ENCODE assay signal across 24 cellular contexts in genomic region chr7:45140827-45141226, GRCh38. TPM values are rescaled to one million over a fixed set of nuclear protein-coding genes. Genes with fewer than 3 reads are reported as not detected.
DNase-seq lines count a peak whose midpoint lies in the region; ATAC-seq, FAIRE-seq and TF ChIP-seq lines count a peak whose summit lies in the region.
"Had no signal": no experiment of that assay in that cellular context is flagged by ENCODE, and none has a peak within 500 bp of the region (broad histone marks: within the 10 kb centered on the region; RNA-seq: fewer than 3 reads in every experiment).

No MANE protein-coding gene starts in this region.

- CTCF ChIA-PET in activated CD8-positive, alpha-beta T cell treated with anti-CD3 and anti-CD28 coated beads for 36 hours (lab: Charles Lee) = no interaction called here

- ATAC-seq in GM19351 (IDR thresholded peaks at IDR 0.05; ENCODE audit: unreplicated experiment) = peak; percentile 46
- no peak for ATAC-seq in activated CD8-positive, alpha-beta T cell treated with anti-CD3 and anti-CD28 coated beads for 36 hours
- ATAC-seq: lower lobe of right lung had no signal

- no peaks in the 10 kb centered on the region for H3K36me3 Mint-ChIP-seq in activated CD8-positive, alpha-beta T cell treated with anti-CD3 and anti-CD28 coated beads for 36 hours (ENCODE audit: low read depth)
- H3K36me3 Mint-ChIP-seq in HFFc6 (ENCODE audit: low read depth) = no peaks in the 10 kb centered on the region
- H3K36me3 Mint-ChIP-seq: activated naive CD4-positive, alpha-beta T cell treated with anti-CD3 and anti-CD28 coated beads, Interleukin-2, amount 50 U/mL, for 24 hours had no signal

- DNase-seq in GF-D8 (lab: John Stamatoyannopoulos, UW) = peak; percentile 41
- peak; percentile 34 for DNase-seq in NOMO-1 treated with DMSO at 0.1 percent for 48 hours (lab: John Stamatoyannopoulos, UW; ENCODE audit: unreplicated experiment)
- no peak for DNase-seq in activated CD8-positive, alpha-beta T cell treated with anti-CD3 and anti-CD28 coated beads for 36 hours
- no peak for DNase-seq in superior temporal gyrus (ENCODE audit: extremely low spot score)
- no peak for DNase-seq in frontal cortex (ENCODE audit: low spot score in 2 of 2)
- no peak for DNase-seq in iPS-NIHi7 (ENCODE audit: extremely low spot score)
- DNase-seq in HFFc6 = no peak
- DNase-seq: activated CD4-positive, alpha-beta T cell treated with anti-CD3 and anti-CD28 coated beads, Interleukin-2, amount 50 U/mL, for 48 hours; activated T-cell treated with anti-CD3 and anti-CD28 coated beads, Interleukin-2, amount 50 U/mL, for 4 hours; cerebellar nuclear complex; erythroblast; foreskin melanocyte; hippocampal formation; lower lobe of right lung; NCI-H1092; NCI-H1930; NCI-H226; NCI-H82; retina; SW 1271 had no signal

- H3K9me3 Mint-ChIP-seq in activated CD8-positive, alpha-beta T cell treated with anti-CD3 and anti-CD28 coated beads for 36 hours = no peaks in the 10 kb centered on the region
- H3K9me3 Mint-ChIP-seq in HFFc6 = no peaks in the 10 kb centered on the region
- H3K9me3 Mint-ChIP-seq: activated naive CD4-positive, alpha-beta T cell treated with anti-CD3 and anti-CD28 coated beads, Interleukin-2, amount 50 U/mL, for 24 hours; activated T-cell treated with anti-CD3 and anti-CD28 coated beads, Interleukin-2, amount 50 U/mL, for 4 hours had no signal

- H3K4me1 Mint-ChIP-seq in activated CD8-positive, alpha-beta T cell treated with anti-CD3 and anti-CD28 coated beads for 36 hours (ENCODE audit: low read depth) = peaks cover 6% of the 10 kb centered on the region
- H3K4me1 Mint-ChIP-seq in HFFc6 (ENCODE audit: low read depth) = peaks cover 14% of the 10 kb centered on the region

- H3K4me3 Mint-ChIP-seq in activated CD8-positive, alpha-beta T cell treated with anti-CD3 and anti-CD28 coated beads for 36 hours = peak overlapping the region; percentile 22
- no peak overlapping the region for H3K4me3 Mint-ChIP-seq in HFFc6
- H3K4me3 Mint-ChIP-seq: activated naive CD4-positive, alpha-beta T cell treated with anti-CD3 and anti-CD28 coated beads, Interleukin-2, amount 50 U/mL, for 24 hours; activated T-cell treated with anti-CD3 and anti-CD28 coated beads, Interleukin-2, amount 50 U/mL, for 4 hours had no signal

- no peak overlapping the region for H3K27ac Mint-ChIP-seq in activated CD8-positive, alpha-beta T cell treated with anti-CD3 and anti-CD28 coated beads for 36 hours
- H3K27ac Mint-ChIP-seq in HFFc6 = no peak overlapping the region
- H3K27ac Mint-ChIP-seq: activated naive CD4-positive, alpha-beta T cell treated with anti-CD3 and anti-CD28 coated beads, Interleukin-2, amount 50 U/mL, for 24 hours had no signal

- POLR2A ChIA-PET in activated CD8-positive, alpha-beta T cell treated with anti-CD3 and anti-CD28 coated beads for 36 hours (lab: Charles Lee) = no interaction called here

- no peak for TF ChIP-seq CTCF in activated CD8-positive, alpha-beta T cell treated with anti-CD3 and anti-CD28 coated beads for 36 hours (IDR thresholded peaks at IDR 0.05)
- TF ChIP-seq CTCF in HFFc6 (IDR thresholded peaks at IDR 0.05) = no peak

- intact Hi-C loops in activated CD8-positive, alpha-beta T cell treated with anti-CD3 and anti-CD28 coated beads for 36 hours (cut with micrococcal nuclease) = no loop called here

- no peak for FAIRE-seq in frontal cortex (lab: Jason Lieb, UNC)
- FAIRE-seq: islet of Langerhans had no signal

- H3K27me3 Mint-ChIP-seq in activated CD8-positive, alpha-beta T cell treated with anti-CD3 and anti-CD28 coated beads for 36 hours = no peaks in the 10 kb centered on the region
- H3K27me3 Mint-ChIP-seq in HFFc6 (ENCODE audit: insufficient read depth) = peaks cover 14% of the 10 kb centered on the region

RNA-seq across cellular contexts. Expression of gene RAMP3, which starts 16.8 kb away (rescaled TPM):
- total RNA-seq in activated CD8-positive, alpha-beta T cell treated with anti-CD3 and anti-CD28 coated beads for 36 hours = not detected
- 5.7 TPM for total RNA-seq in frontal cortex
- not detected for total RNA-seq in HFFc6 (2021; fragmentation: NEBNext Ultra II Directional; extraction: Animal tissue kit (Norgen Biotek cat#: 25700))
- total RNA-seq: activated T-cell treated with anti-CD3 and anti-CD28 coated beads, Interleukin-2, amount 50 U/mL, for 4 hours; Daoy had no signal

RNA-seq across cellular contexts. Expression of gene TBRG4, which starts 29.3 kb away (rescaled TPM):
- 100 to 1,000 TPM; 197 TPM for total RNA-seq in activated CD8-positive, alpha-beta T cell treated with anti-CD3 and anti-CD28 coated beads for 36 hours
- total RNA-seq in frontal cortex = 60.7 TPM
- 10 to 100 TPM; 53.8 to 68.1 (median 61.2) TPM for total RNA-seq in HFFc6 (2021; fragmentation: NEBNext Ultra II Directional; extraction: Animal tissue kit (Norgen Biotek cat#: 25700))

RNA-seq across cellular contexts. Expression of gene NACAD, which starts 52.1 kb away (rescaled TPM):
- under 1 TPM; 0.31 to 0.50 TPM for total RNA-seq in activated CD8-positive, alpha-beta T cell treated with anti-CD3 and anti-CD28 coated beads for 36 hours
- 4.9 TPM for total RNA-seq in frontal cortex
- 10 to 100 TPM in 2 of 6 experiments, 1 to 10 TPM in 4; 5.5 to 10.5 (median 9.6) TPM for total RNA-seq in HFFc6 (2021; fragmentation: NEBNext Ultra II Directional; extraction: Animal tissue kit (Norgen Biotek cat#: 25700))

Comparison
In these comparisons a context has a peak if more than half of its experiments do, and no peak if none do; other contexts are left out.
1. DNase-seq: peak in GF-D8 (single experiment) and NOMO-1 treated with DMSO at 0.1 percent for 48 hours (single experiment); none in activated CD8-positive, alpha-beta T cell treated with anti-CD3 and anti-CD28 coated beads for 36 hours (single experiment), superior temporal gyrus (single experiment), frontal cortex (0 of 2), iPS-NIHi7 (single experiment) and HFFc6 (single experiment).